In the genomic region with DNA sequence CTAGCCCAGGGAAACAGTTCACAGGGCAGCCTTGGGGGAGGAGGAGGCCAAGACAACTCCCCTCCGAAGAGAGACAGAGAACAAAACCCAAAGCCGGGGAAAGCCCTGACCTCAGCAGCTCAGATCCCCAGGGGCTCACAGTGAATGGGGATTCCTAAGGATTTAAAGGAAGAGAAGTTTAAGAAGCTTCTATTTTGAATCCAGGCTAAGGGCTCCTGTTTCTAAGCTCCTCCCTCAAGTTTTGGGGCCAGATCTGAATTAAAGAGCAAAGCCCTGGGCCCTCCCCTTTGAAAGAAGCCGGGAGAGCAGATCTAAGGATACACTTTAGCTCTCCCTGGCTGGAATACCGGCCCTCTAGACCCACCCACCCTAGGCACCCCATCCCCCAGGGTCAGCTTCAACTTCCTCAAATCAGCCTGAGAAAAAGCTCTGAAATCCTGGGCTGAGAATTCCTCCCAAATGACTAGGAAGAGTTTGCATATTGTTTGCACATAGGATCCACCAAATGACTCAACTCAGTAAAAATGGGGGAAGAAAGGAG, we compare ENCODE assay signal across 8 cellular contexts. TPM values are rescaled to one million over a fixed set of nuclear protein-coding genes. Genes with fewer than 3 reads are reported as not detected.
DNase-seq lines count a peak whose midpoint lies in the region; ATAC-seq and TF ChIP-seq lines count a peak whose summit lies in the region.

No MANE protein-coding gene starts in this region.

- TF ChIP-seq CTCF in PC-9 (conservative IDR thresholded peaks at IDR 0.05) (no peak), endothelial cell (IDR thresholded peaks at IDR 0.05; ENCODE audit: unreplicated experiment) (no peak), ovary (IDR thresholded peaks at IDR 0.05) (no peak)

- H3K4me3 ChIP-seq in PC-9 = no peak overlapping the region; the same call in 1 of the 2 replicates
- no peak overlapping the region for H3K4me3 ChIP-seq in ovary

- H3F3A ChIP-seq in PC-9 (ENCODE audit: insufficient read depth, low read depth) = peaks cover 24% of the 10 kb centered on the region; the same call in 1 of the 2 replicates

- CTCF ChIA-PET in PC-9 (lab: Charles Lee) = interaction anchor here (0.5 to 1.7 kb wide), 6 partner anchors 18 to 219 kb away, joined by 3 to 12 read pairs (median 4); no protein-coding TSS in a partner anchor

- BruUV-seq in PC-9 (replicated peaks; lab: Mats Ljungman, UMichigan) = no TSS peak

- H3K27ac ChIP-seq in PC-9 = peak overlapping the region; percentile 88
- peak overlapping the region; percentile 4 to 81 for H3K27ac ChIP-seq in ovary

- H2AFZ ChIP-seq in PC-9 = peak overlapping the region; percentile 67

- no peak for TF ChIP-seq EP300 in ovary (IDR thresholded peaks at IDR 0.05)

- no peaks in the 10 kb centered on the region for H3K27me3 ChIP-seq in PC-9 (ENCODE audit: insufficient read depth, low read depth)
- no peaks in the 10 kb centered on the region for H3K27me3 ChIP-seq in ovary

- H3K9me2 ChIP-seq in PC-9 (ENCODE audit: insufficient read depth) = no peaks in the 10 kb centered on the region

- H3K4me1 ChIP-seq in PC-9 (replicated peaks; ENCODE audit: insufficient read depth) = peaks cover 35% of the 10 kb centered on the region
- H3K4me1 ChIP-seq in ovary (ENCODE audit: insufficient read depth) = peaks cover 11% of the 10 kb centered on the region

- DNase-seq in EL (peak; percentile 95), PC-9 (peak; percentile 42 to 83), endothelial cell (ENCODE audit: low spot score) (peak; percentile 30), ovary (peak in 3 of 5 donors; percentile 27 to 54 (median 45)), SKM-1 (lab: John Stamatoyannopoulos, UW; ENCODE audit: unreplicated experiment) (no peak)

- H3K4me3 Mint-ChIP-seq in endothelial cell (ENCODE audit: unreplicated experiment) = peak overlapping the region; percentile 73

- H3K4me2 ChIP-seq in PC-9 = peak overlapping the region; percentile 68

- POLR2A ChIA-PET in PC-9 (lab: Charles Lee; ENCODE audit: unreplicated experiment) = interaction anchor here (0.6 to 0.7 kb wide), 5 partner anchors 24 to 215 kb away, joined by 3 to 14 read pairs (median 4); a partner anchor contains a TSS

- peaks cover 15% of the 10 kb centered on the region for H3K27me3 Mint-ChIP-seq in endothelial cell (ENCODE audit: unreplicated experiment)

- H4K20me1 ChIP-seq in PC-9 (ENCODE audit: insufficient read depth) = no peaks in the 10 kb centered on the region

- H3K79me2 ChIP-seq in PC-9 (ENCODE audit: low read depth) = peaks cover 3% of the 10 kb centered on the region; the same call in 1 of the 2 replicates

- intact Hi-C loops in PC-9 (cut with micrococcal nuclease; ENCODE audit: unreplicated experiment) (no loop called here), ovary (cut with DNase I) (loop anchor here in 1 of 4 donors (5.0 kb wide), 1 partner anchor 50 kb away; a partner anchor contains a TSS)

- H3K9me3 ChIP-seq in PC-9 (ENCODE audit: insufficient read depth, low read depth) = no peaks in the 10 kb centered on the region
- no peaks in the 10 kb centered on the region for H3K9me3 ChIP-seq in ovary

- peaks cover 35% of the 10 kb centered on the region for H3K4me1 Mint-ChIP-seq in endothelial cell (ENCODE audit: unreplicated experiment)

- peak overlapping the region; percentile 86 for H3K27ac Mint-ChIP-seq in endothelial cell (ENCODE audit: unreplicated experiment)

- WGBS in ovary, 3 donors = 3 to 7% (median 6%) methylated on average over 4 of the region's 4 CpGs

- ATAC-seq in HG03432 (IDR thresholded peaks at IDR 0.05; ENCODE audit: unreplicated experiment) = no peak
- ATAC-seq in GM21737 (IDR thresholded peaks at IDR 0.05; ENCODE audit: unreplicated experiment) = no peak
- no peak for ATAC-seq in HG02870 (IDR thresholded peaks at IDR 0.05; ENCODE audit: unreplicated experiment)

- TF ChIP-seq POLR2A in ovary (IDR thresholded peaks at IDR 0.05) = no peak

- H3K36me3 Mint-ChIP-seq in endothelial cell (ENCODE audit: low read depth, unreplicated experiment) = peaks cover 17% of the 10 kb centered on the region

- no peaks in the 10 kb centered on the region for H3K9me3 Mint-ChIP-seq in endothelial cell (ENCODE audit: unreplicated experiment)

- no peaks in the 10 kb centered on the region for H3K36me3 ChIP-seq in PC-9 (ENCODE audit: low read depth)
- H3K36me3 ChIP-seq in ovary = no peaks in the 10 kb centered on the region

RNA-seq across cellular contexts. Expression of a gene that starts 3.9 kb away (rescaled TPM):
- 43.6 and 45.1 TPM in 2 replicates for total RNA-seq in PC-9 (2021)
- 36.7 TPM for total RNA-seq in endothelial cell (ENCODE audit: unreplicated experiment)
- total RNA-seq in ovary = 10 to 100 TPM; 14.9 to 33.6 (median 26.1) TPM
- 10 to 100 TPM; 13.2 to 17.1 TPM for polyA plus RNA-seq in ovary

RNA-seq across cellular contexts. Expression of a gene that starts 49.4 kb away (rescaled TPM):
- total RNA-seq in PC-9 (2021) (25.6 and 28.1 TPM in 2 replicates), endothelial cell (ENCODE audit: unreplicated experiment) (35.3 TPM), ovary (10 to 100 TPM in 5 of 7 donors, 1 to 10 TPM in 2; 4.5 to 18.4 (median 12.3) TPM)
- 10 to 100 TPM in 1 of 2 donors, 1 to 10 TPM in 1; 3.4 to 13.7 TPM for polyA plus RNA-seq in ovary
